ENCODE assay signal across 2 cellular contexts in genomic region chr19:7620442-7621412, GRCh38.
A peak's percentile ranks its signal among the peaks of the same experiment; 100 is the strongest.
TF ChIP-seq lines count a peak whose summit lies in the region.

No MANE protein-coding gene starts in this region.

TF ChIP-seq in K562, 482 proteins besides CTCF, POLR2A, EP300 and RAD21:
- TF ChIP-seq ZNF274 (IDR thresholded peaks at IDR 0.05; ENCODE audit: borderline replicate concordance, low read depth, low read length): no peak
- TF ChIP-seq RBM17 (IDR thresholded peaks at IDR 0.05; ENCODE audit: borderline replicate concordance, low read depth, low read length): no peak
- TF ChIP-seq BCL6 (CRISPR knock-in tag; IDR thresholded peaks at IDR 0.05): no peak
- TF ChIP-seq POLR2G (IDR thresholded peaks at IDR 0.05; ENCODE audit: low read depth, low read length): peak; percentile 8
- TF ChIP-seq WHSC1 (IDR thresholded peaks at IDR 0.05; ENCODE audit: low read length): no peak
- TF ChIP-seq CGGBP1 (CRISPR knock-in tag; IDR thresholded peaks at IDR 0.05): no peak

TF ChIP-seq in SK-N-SH, 30 proteins besides CTCF, POLR2A, EP300 and RAD21:
- TF ChIP-seq IRF3 (IDR thresholded peaks at IDR 0.05; ENCODE audit: low read depth, low read length) (no peak), SIN3A (IDR thresholded peaks at IDR 0.05; ENCODE audit: borderline replicate concordance, low read depth, low read length) (no peak), TEAD4 (IDR thresholded peaks at IDR 0.05; ENCODE audit: borderline replicate concordance, insufficient read depth) (no peak), EZH2phosphoT487 (IDR thresholded peaks at IDR 0.05; ENCODE audit: borderline replicate concordance, low read depth) (no peak), TAF1 (IDR thresholded peaks at IDR 0.05; ENCODE audit: borderline replicate concordance, low read depth, low read length) (no peak), GABPA (IDR thresholded peaks at IDR 0.05; ENCODE audit: low read depth) (no peak), ELF1 (IDR thresholded peaks at IDR 0.05) (no peak), PBX3 (IDR thresholded peaks at IDR 0.05) (no peak), MXI1 (IDR thresholded peaks at IDR 0.05; ENCODE audit: low read depth, low read length) (no peak), POLR2AphosphoS5 (IDR thresholded peaks at IDR 0.05; ENCODE audit: low read depth, low read length) (no peak)
